ENCODE assay signal across 8 cellular contexts in the genomic region with DNA sequence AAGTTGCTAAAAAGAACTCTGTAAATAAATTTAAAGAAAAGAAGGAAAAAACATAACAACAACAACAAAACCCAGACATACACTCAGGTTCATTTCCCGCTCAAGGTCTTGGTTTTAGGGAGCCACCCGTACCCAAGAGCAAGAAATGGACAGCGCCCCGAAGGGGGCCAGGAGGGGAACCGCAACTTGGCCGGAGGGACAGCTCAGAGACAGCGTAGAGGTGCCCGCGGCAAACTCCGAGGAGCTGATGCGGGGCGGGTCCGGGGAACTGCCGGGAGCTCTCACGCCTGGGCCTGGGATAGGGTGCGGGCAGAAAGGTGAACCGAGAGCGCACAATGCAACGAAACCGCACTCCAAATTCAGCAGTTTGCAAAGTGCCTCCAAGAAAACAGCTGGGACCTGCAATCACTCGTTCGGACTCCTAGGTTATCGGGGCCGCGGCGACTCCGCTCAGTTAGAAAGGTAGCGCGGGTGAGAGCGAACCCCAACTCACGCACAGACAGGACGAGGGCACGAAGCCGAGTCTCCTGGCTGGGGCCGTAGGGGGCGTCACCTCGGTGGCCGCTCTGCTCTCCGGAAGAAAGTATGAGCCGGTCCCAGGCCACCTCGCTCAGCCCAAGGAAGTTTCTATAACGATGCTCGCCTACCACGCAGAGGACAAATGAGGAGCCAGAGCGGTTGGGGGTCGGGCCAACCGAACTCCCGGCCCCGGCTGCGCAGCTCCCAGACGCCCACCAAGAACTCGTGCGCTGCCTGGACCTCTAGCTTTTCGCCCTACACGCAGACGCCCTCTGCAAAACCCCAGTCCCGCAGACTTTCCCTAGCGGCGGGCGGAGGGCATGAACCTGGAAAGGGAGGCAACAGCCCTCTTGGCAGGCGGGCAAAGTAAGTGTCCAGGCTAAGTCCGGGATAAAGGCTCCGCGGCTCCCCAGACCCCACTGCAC. TPM values are rescaled to one million over a fixed set of nuclear protein-coding genes. Genes with fewer than 3 reads are reported as not detected.
DNase-seq lines count a peak whose midpoint lies in the region; ATAC-seq and TF ChIP-seq lines count a peak whose summit lies in the region.

No MANE protein-coding gene starts in this region.

- peaks cover 48% of the 10 kb centered on the region for H3K27me3 ChIP-seq in BLaER1
- H3K27me3 ChIP-seq in cardiac muscle cell: peaks cover 5% of the 10 kb centered on the region
- H3K27me3 ChIP-seq in osteoblast (ENCODE audit: insufficient read depth, low read length): peaks cover 61% of the 10 kb centered on the region

- H3K4me1 ChIP-seq in BLaER1 (peaks cover 9% of the 10 kb centered on the region), cardiac muscle cell (ENCODE audit: low read depth) (peaks cover 6% of the 10 kb centered on the region), osteoblast (ENCODE audit: insufficient read depth, low read length) (peaks cover 12% of the 10 kb centered on the region)

- no peak for ATAC-seq in HG03108 (IDR thresholded peaks at IDR 0.05; ENCODE audit: unreplicated experiment)

- DNase-seq in HT1080 (ENCODE audit: low read depth) (peak; percentile 37), cardiac muscle cell (ENCODE audit: low read depth in 1 of 2, low spot score in 1 of 2) (peak; percentile 44 to 67), osteoblast (ENCODE audit: insufficient read length, low spot score, missing footprints) (peak; percentile 91), cerebellar nuclear complex (lab: John Stamatoyannopoulos, UW) (no peak), foreskin melanocyte (no peak)
- peak; percentile 1 for DNase-seq in activated gamma-delta T cell treated with anti-CD3 and anti-CD28 coated beads, Interleukin-2, amount 50 U/mL, for 16 hours (ENCODE audit: low read depth)

- peak overlapping the region; percentile 71; the same call in 1 of the 2 replicates for H3K4me3 ChIP-seq in BLaER1
- H3K4me3 ChIP-seq in cardiac muscle cell: peak overlapping the region; percentile 71
- H3K4me3 ChIP-seq in osteoblast (ENCODE audit: insufficient read depth, low read length): peak overlapping the region; percentile 70

- H4K20me1 ChIP-seq in BLaER1 (peaks cover 9% of the 10 kb centered on the region; the same call in 1 of the 2 replicates), osteoblast (ENCODE audit: insufficient read depth, low read length) (peaks cover 5% of the 10 kb centered on the region)

- H3K36me3 ChIP-seq in BLaER1: no peaks in the 10 kb centered on the region
- H3K36me3 ChIP-seq in cardiac muscle cell: no peaks in the 10 kb centered on the region
- no peaks in the 10 kb centered on the region for H3K36me3 ChIP-seq in osteoblast (ENCODE audit: insufficient read depth, low read length)

- H3K9me3 ChIP-seq in BLaER1 (no peaks in the 10 kb centered on the region), cardiac muscle cell (ENCODE audit: low read depth) (no peaks in the 10 kb centered on the region), osteoblast (ENCODE audit: low read depth, low read length) (no peaks in the 10 kb centered on the region)

- no peaks in the 10 kb centered on the region for H3K79me2 ChIP-seq in osteoblast (ENCODE audit: insufficient read depth, low read length)

- H3K4me2 ChIP-seq in BLaER1 (peak overlapping the region; percentile 96), osteoblast (ENCODE audit: insufficient read depth, low read length) (peak overlapping the region; percentile 91)

- no peak overlapping the region for H3K9ac ChIP-seq in BLaER1

- H3K27ac ChIP-seq in BLaER1 (no peak overlapping the region), cardiac muscle cell (no peak overlapping the region), osteoblast (ENCODE audit: low read depth, low read length) (no peak overlapping the region)

- TF ChIP-seq CTCF in cardiac muscle cell (IDR thresholded peaks at IDR 0.05; ENCODE audit: low read depth, low read length): peak; percentile 44
- peak; percentile 34 for TF ChIP-seq CTCF in osteoblast (IDR thresholded peaks at IDR 0.05; ENCODE audit: extremely low read depth, low read depth, low read length)

- H2AFZ ChIP-seq in osteoblast (ENCODE audit: low read length): peak overlapping the region; percentile 69

RNA-seq across cellular contexts. Expression of gene NDNF, which starts 1.4 kb away (rescaled TPM):
- 0.27 and 0.90 TPM in 2 replicates for total RNA-seq in HT1080 (2014; rRNA removed; shearing (Covaris generic))
- 0.32 and 0.33 TPM in 2 replicates for polyA plus RNA-seq in HT1080 (2015; cell fraction: cytosol; rRNA removed)
- 0.88 and 0.90 TPM in 2 replicates for polyA plus RNA-seq in HT1080 (2015; cell fraction: nucleus; rRNA removed)
- total RNA-seq in cardiac muscle cell: 4.8 and 9.3 TPM in 2 replicates
- polyA plus RNA-seq in cardiac muscle cell: 2.6 and 9.3 TPM in 2 replicates
- total RNA-seq in osteoblast: 9.8 and 11.5 TPM in 2 replicates

Comparison
In these comparisons a context has a peak if more than half of its experiments do, and no peak if none do; other contexts are left out.
1. DNase-seq: peak in HT1080 (single experiment), activated gamma-delta T cell treated with anti-CD3 and anti-CD28 coated beads, Interleukin-2, amount 50 U/mL, for 16 hours (single experiment), cardiac muscle cell (2 of 2) and osteoblast (single experiment); none in cerebellar nuclear complex (0 of 2) and foreskin melanocyte (single experiment).
2. Peak in every context shown above with its lines, with median percentiles within 50 percentile points of each other: H3K4me3 ChIP-seq.